Comparison of ENCODE assay signal across 11 cellular contexts in the genomic region with DNA sequence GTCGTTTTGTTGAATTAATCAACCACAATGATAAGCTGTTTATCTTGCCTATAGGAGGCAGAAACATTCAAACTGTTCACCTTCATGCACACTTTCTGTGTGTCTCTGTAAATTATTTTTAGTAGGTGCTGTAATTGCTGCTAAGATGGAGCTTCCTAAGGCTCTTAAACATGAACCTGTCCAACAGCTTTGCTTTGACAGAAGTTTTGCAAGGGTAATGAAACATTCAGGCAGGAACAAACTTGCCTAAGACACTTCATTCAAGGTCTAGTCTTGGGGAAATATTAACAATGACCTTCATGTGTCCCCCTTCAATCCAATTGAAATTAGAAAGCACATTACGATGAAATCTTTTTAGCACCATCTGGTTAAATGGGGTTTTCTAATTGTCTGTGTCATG.
DNase-seq lines count a peak whose midpoint lies in the region; ATAC-seq, FAIRE-seq and TF ChIP-seq lines count a peak whose summit lies in the region.
"Had no signal": no experiment of that assay in that cellular context is flagged by ENCODE, and none has a peak within 500 bp of the region (broad histone marks: within the 10 kb centered on the region; RNA-seq: fewer than 3 reads in every experiment).

No MANE protein-coding gene starts in this region.

- no peak for TF ChIP-seq CTCF in bronchial epithelial cell (IDR thresholded peaks at IDR 0.05; ENCODE audit: insufficient read depth, low read length, severe bottlenecking)

- peak; percentile 73 for FAIRE-seq in bronchial epithelial cell (lab: Jason Lieb, UNC)
- FAIRE-seq: HepG2 had no signal

- H3K27me3 ChIP-seq in CD8-positive, alpha-beta memory T cell (ENCODE audit: insufficient read depth, low read length, poor library complexity, severe bottlenecking) = no peaks in the 10 kb centered on the region
- H3K27me3 ChIP-seq in bronchial epithelial cell (ENCODE audit: control insufficient read depth, insufficient read depth, low read length) = no peaks in the 10 kb centered on the region

- POLR2A ChIA-PET in CD8-positive, alpha-beta memory T cell (lab: Charles Lee) = no interaction called here

- H3K4me1 Mint-ChIP-seq in CD8-positive, alpha-beta memory T cell = peaks cover 2 to 28% (median 14%) of the 10 kb centered on the region in 3 donors
- H3K4me1 Mint-ChIP-seq: naive B cell had no signal

- H3K27me3 Mint-ChIP-seq in CD8-positive, alpha-beta memory T cell = peaks cover 0 to 2% of the 10 kb centered on the region in 2 donors

- peaks cover 0 to 8% (median 0%) of the 10 kb centered on the region in 3 donors for H3K36me3 Mint-ChIP-seq in CD8-positive, alpha-beta memory T cell

- no peak overlapping the region for H3K4me3 ChIP-seq in CD8-positive, alpha-beta memory T cell (ENCODE audit: low read length)
- no peak overlapping the region for H3K4me3 ChIP-seq in bronchial epithelial cell (ENCODE audit: low read depth, low read length)
- H3K4me3 ChIP-seq: PC-9 had no signal

- H3K9me3 Mint-ChIP-seq in CD8-positive, alpha-beta memory T cell = peaks cover 0 to 5% (median 0%) of the 10 kb centered on the region in 5 donors

- no peaks in the 10 kb centered on the region for H3K36me3 ChIP-seq in CD8-positive, alpha-beta memory T cell (ENCODE audit: insufficient read depth, low read length)
- H3K36me3 ChIP-seq in bronchial epithelial cell (ENCODE audit: control insufficient read depth, insufficient read depth, low read length) = no peaks in the 10 kb centered on the region

- H3K27ac Mint-ChIP-seq in CD8-positive, alpha-beta memory T cell = peak overlapping the region in 6 of 8 donors; percentile 12 to 73 (median 56)
- H3K27ac Mint-ChIP-seq: naive B cell had no signal

- no peak for DNase-seq in CD8-positive, alpha-beta memory T cell
- DNase-seq in bronchial epithelial cell (ENCODE audit: low read depth) (peak; percentile 93), middle frontal gyrus (ENCODE audit: extremely low spot score, low spot score) (no peak), posterior vena cava (ENCODE audit: low spot score) (no peak), AML-193 (lab: John Stamatoyannopoulos, UW) (no peak), D341Med (ENCODE audit: low spot score) (no peak)
- DNase-seq: naive B cell, PC-9 had no signal

- ATAC-seq in GM21367 (IDR thresholded peaks at IDR 0.05; ENCODE audit: unreplicated experiment) (peak; percentile 19), HG03469 (IDR thresholded peaks at IDR 0.05; ENCODE audit: unreplicated experiment) (peak; percentile 18)
- ATAC-seq: HepG2 had no signal

- no peak overlapping the region for H3K27ac ChIP-seq in CD8-positive, alpha-beta memory T cell (ENCODE audit: low read depth, low read length)
- H3K27ac ChIP-seq: PC-9 had no signal

- intact Hi-C loops in posterior vena cava (cut with DNase I) = no loop called here

- H3K4me1 ChIP-seq in CD8-positive, alpha-beta memory T cell (ENCODE audit: insufficient read depth, low read length) = no peaks in the 10 kb centered on the region

- no peaks in the 10 kb centered on the region for H3K9me3 ChIP-seq in CD8-positive, alpha-beta memory T cell (ENCODE audit: low read length)

- CTCF ChIA-PET in CD8-positive, alpha-beta memory T cell (lab: Charles Lee) = no interaction called here

- peak overlapping the region in 4 of 7 donors; percentile 14 to 75 (median 64) for H3K4me3 Mint-ChIP-seq in CD8-positive, alpha-beta memory T cell
- H3K4me3 Mint-ChIP-seq: naive B cell had no signal
